2 cellular contexts compared by ENCODE assay signal in the genomic region with DNA sequence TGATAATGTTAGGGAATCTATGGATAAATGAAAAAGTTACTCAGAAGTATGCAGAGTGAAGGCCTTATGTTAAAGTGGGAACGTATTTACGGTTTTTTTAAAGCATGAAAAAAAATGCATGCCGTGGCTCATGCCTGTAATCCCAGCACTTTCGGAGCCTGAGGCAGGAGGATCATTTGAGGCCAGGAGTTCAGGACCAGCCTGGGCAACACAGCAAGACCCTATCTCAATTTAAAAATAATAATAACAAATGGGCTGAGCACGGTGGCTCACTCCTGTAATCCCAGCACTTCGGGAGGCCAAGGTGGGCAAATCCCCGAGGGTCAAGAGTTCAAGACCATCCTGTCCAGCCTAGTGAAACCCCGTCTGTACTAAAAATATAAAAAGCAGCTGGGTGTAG.
A peak's percentile ranks its signal among the peaks of the same experiment; 100 is the strongest.
TF ChIP-seq lines count a peak whose summit lies in the region.

No MANE protein-coding gene starts in this region.

TF ChIP-seq in WTC11, 78 proteins besides CTCF, POLR2A, EP300 and RAD21:
- TF ChIP-seq, protein P1, sequence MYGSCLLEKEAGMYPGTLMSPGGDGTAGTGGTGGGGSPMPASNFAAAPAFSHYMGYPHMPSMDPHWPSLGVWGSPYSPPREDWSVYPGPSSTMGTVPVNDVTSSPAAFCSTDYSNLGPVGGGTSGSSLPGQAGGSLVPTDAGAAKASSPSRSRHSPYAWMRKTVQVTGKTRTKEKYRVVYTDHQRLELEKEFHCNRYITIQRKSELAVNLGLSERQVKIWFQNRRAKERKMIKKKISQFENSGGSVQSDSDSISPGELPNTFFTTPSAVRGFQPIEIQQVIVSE (CRISPR knock-in tag; IDR thresholded peaks at IDR 0.05; ENCODE audit: borderline replicate concordance) = no peak
- TF ChIP-seq ZNF671 (CRISPR knock-in tag; IDR thresholded peaks at IDR 0.05) = no peak
- TF ChIP-seq ZNF121 (CRISPR knock-in tag; IDR thresholded peaks at IDR 0.05) = peak; percentile 44; the same call in 1 of the 2 replicates

TF ChIP-seq in HepG2, 621 proteins besides CTCF, POLR2A, EP300 and RAD21:
- TF ChIP-seq ARID2 (CRISPR knock-in tag; IDR thresholded peaks at IDR 0.05; ENCODE audit: borderline replicate concordance) (no peak), ZNF121 (CRISPR knock-in tag; IDR thresholded peaks at IDR 0.05) (peak; percentile 65; the same call in 1 of the 2 replicates)
TF ChIP-seq in HepG2: peak in this region for 1.
